Comparison of ENCODE assay signal across 8 cellular contexts in the genomic region with DNA sequence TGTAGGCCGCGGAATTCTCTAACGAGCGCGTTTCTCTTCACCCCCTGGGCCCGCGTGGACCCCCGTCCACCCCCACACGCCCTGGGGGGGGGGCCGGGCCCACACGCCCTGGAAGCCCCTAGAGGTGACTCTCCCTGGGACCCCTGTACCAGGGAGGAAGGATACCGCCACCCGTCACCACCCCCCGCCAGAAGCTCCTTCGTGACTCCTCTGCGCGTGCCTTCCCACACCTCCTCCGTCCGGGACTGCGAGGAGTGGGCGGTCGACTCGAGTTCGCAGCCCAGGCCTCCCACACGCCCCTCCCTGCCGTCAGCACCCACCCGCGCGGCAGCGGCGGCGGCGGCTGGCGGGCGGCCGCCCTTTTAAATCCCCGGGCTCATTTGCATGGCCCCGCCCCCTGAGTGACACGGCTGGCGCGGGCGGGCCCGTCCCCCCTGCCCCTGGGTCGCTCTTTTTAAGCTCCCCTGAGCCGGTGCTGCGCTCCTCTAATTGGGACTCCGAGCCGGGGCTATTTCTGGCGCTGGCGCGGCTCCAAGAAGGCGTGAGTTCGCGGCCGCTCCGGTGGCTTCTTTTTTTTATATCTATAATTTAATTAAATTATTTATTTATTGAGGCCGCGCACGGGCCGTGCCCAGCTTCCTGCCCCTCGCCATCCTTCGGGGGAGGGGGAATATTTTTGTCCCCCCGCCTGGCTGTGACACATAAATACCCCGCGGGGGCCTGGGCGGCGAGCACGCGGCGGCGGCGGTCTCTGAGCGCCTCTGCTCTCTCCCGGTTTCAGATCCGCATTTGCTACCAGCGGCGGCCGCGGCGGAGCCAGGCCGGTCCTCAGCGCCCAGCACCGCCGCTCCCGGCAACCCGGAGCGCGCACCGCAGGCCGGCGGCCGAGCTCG. TPM values are rescaled to one million over a fixed set of nuclear protein-coding genes. Genes with fewer than 3 reads are reported as not detected.
DNase-seq lines count a peak whose midpoint lies in the region; ATAC-seq and TF ChIP-seq lines count a peak whose summit lies in the region.

A gene with protein sequence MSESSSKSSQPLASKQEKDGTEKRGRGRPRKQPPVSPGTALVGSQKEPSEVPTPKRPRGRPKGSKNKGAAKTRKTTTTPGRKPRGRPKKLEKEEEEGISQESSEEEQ (plus strand): TSS at position 451 of the 893 bp plus-strand sequence. CDS start 3,908 bp downstream, outside the sequence.

- H3K27ac ChIP-seq in liver (ENCODE audit: low read depth in 1 of 2, low read length in 2 of 2), result peak within 1 kb of the TSS; percentile 95 to 98

- WGBS in liver, result 1% methylated on average over 93 of the region's 93 CpGs

- H3K27me3 ChIP-seq in BE2C (no peaks in the 10 kb centered on the region), liver (ENCODE audit: control insufficient read depth in 4 of 4, insufficient read depth in 4 of 4, low read length in 3 of 4) (no peaks in the 10 kb centered on the region)

- H3K36me3 ChIP-seq in BE2C, result peaks cover 15% of the 10 kb centered on the region
- peaks cover 0 to 9% (median under 1%) of the 10 kb centered on the region in 4 donors for H3K36me3 ChIP-seq in liver (ENCODE audit: control insufficient read depth in 4 of 4, insufficient read depth in 3 of 4, low read depth in 1 of 4, low read length in 3 of 4)

- H3K4me3 ChIP-seq in BE2C (ENCODE audit: low read depth, low read length) (peak within 1 kb of the TSS; percentile 87), liver (ENCODE audit: low read depth in 1 of 3, low read length in 3 of 3) (peak within 1 kb of the TSS in 2 of 3 donors; percentile 66 to 79)

- H3K4me1 ChIP-seq in BE2C, result no peaks in the 10 kb centered on the region
- H3K4me1 ChIP-seq in liver (ENCODE audit: control insufficient read depth in 4 of 4, insufficient read depth in 4 of 4, low read length in 3 of 4), result peaks cover 0 to 11% (median 7%) of the 10 kb centered on the region in 4 donors

- DNase-seq in BE2C (peak; percentile 97), NCI-H526 treated with DMSO at 0.1 percent for 48 hours (lab: John Stamatoyannopoulos, UW) (peak; percentile 83), dermis blood vessel endothelial cell (peak; percentile 91)
- peak; percentile 77 to 83 for DNase-seq in activated CD4-positive, alpha-beta T cell treated with anti-CD3 and anti-CD28 coated beads, Interleukin-2, amount 50 U/mL, for 24 hours (ENCODE audit: low read depth in 1 of 2, low spot score in 1 of 2)
- peak; percentile 90 for DNase-seq in stimulated activated CD4-positive, alpha-beta T cell treated with anti-CD3 and anti-CD28 coated beads, Interleukin-4, amount 100 ng/mL, for 24 hours

- TF ChIP-seq RAD21 in liver (IDR thresholded peaks at IDR 0.05), result no peak

- peak; percentile 74 for ATAC-seq in GM19324 (IDR thresholded peaks at IDR 0.05; ENCODE audit: low FRiP score, unreplicated experiment)
- peak; percentile 36 for ATAC-seq in HG03457 (IDR thresholded peaks at IDR 0.05; ENCODE audit: unreplicated experiment)

- H3K9ac ChIP-seq in liver (ENCODE audit: low read depth in 1 of 2, low read length in 2 of 2), result peak within 1 kb of the TSS; percentile 63 to 71

- H3K9me3 ChIP-seq in BE2C, result no peaks in the 10 kb centered on the region
- no peaks in the 10 kb centered on the region for H3K9me3 ChIP-seq in liver (ENCODE audit: control insufficient read depth in 4 of 4, low read length in 3 of 4)

- TF ChIP-seq CTCF in BE2C (IDR thresholded peaks at IDR 0.05; ENCODE audit: low read depth, low read length) (no peak), liver (IDR thresholded peaks at IDR 0.05; ENCODE audit: low read depth, low read length, missing input control) (no peak)

TF ChIP-seq in liver, 16 proteins besides CTCF, POLR2A, EP300 and RAD21:
- TF ChIP-seq, protein P1, sequence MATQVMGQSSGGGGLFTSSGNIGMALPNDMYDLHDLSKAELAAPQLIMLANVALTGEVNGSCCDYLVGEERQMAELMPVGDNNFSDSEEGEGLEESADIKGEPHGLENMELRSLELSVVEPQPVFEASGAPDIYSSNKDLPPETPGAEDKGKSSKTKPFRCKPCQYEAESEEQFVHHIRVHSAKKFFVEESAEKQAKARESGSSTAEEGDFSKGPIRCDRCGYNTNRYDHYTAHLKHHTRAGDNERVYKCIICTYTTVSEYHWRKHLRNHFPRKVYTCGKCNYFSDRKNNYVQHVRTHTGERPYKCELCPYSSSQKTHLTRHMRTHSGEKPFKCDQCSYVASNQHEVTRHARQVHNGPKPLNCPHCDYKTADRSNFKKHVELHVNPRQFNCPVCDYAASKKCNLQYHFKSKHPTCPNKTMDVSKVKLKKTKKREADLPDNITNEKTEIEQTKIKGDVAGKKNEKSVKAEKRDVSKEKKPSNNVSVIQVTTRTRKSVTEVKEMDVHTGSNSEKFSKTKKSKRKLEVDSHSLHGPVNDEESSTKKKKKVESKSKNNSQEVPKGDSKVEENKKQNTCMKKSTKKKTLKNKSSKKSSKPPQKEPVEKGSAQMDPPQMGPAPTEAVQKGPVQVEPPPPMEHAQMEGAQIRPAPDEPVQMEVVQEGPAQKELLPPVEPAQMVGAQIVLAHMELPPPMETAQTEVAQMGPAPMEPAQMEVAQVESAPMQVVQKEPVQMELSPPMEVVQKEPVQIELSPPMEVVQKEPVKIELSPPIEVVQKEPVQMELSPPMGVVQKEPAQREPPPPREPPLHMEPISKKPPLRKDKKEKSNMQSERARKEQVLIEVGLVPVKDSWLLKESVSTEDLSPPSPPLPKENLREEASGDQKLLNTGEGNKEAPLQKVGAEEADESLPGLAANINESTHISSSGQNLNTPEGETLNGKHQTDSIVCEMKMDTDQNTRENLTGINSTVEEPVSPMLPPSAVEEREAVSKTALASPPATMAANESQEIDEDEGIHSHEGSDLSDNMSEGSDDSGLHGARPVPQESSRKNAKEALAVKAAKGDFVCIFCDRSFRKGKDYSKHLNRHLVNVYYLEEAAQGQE (IDR thresholded peaks at IDR 0.05), result peak; percentile 18
- TF ChIP-seq, protein P2, sequence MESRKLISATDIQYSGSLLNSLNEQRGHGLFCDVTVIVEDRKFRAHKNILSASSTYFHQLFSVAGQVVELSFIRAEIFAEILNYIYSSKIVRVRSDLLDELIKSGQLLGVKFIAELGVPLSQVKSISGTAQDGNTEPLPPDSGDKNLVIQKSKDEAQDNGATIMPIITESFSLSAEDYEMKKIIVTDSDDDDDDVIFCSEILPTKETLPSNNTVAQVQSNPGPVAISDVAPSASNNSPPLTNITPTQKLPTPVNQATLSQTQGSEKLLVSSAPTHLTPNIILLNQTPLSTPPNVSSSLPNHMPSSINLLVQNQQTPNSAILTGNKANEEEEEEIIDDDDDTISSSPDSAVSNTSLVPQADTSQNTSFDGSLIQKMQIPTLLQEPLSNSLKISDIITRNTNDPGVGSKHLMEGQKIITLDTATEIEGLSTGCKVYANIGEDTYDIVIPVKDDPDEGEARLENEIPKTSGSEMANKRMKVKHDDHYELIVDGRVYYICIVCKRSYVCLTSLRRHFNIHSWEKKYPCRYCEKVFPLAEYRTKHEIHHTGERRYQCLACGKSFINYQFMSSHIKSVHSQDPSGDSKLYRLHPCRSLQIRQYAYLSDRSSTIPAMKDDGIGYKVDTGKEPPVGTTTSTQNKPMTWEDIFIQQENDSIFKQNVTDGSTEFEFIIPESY (IDR thresholded peaks at IDR 0.05), result no peak
- TF ChIP-seq SP1 (IDR thresholded peaks at IDR 0.05), result peak; percentile 17

RNA-seq across cellular contexts. Expression of the gene that starts here (rescaled TPM):
- 155 TPM for polyA plus RNA-seq in BE2C (2012; ENCODE audit: insufficient read depth, insufficient read length, low read depth)
- total RNA-seq in dermis blood vessel endothelial cell, result 46.5 and 229 TPM in 2 replicates
- total RNA-seq in liver, result 100 to 1,000 TPM in 1 of 2 donors, 1 to 10 TPM in 1; 4.2 to 118 TPM
- polyA plus RNA-seq in liver, result 1 to 10 TPM; 7.9 to 9.2 TPM

Comparison
In these comparisons a context has a peak if more than half of its experiments do, and no peak if none do; other contexts are left out.
1. Peak in every context shown above with its lines: DNase-seq, ATAC-seq, H3K4me3 ChIP-seq and H3K27ac ChIP-seq.